In the genomic region with DNA sequence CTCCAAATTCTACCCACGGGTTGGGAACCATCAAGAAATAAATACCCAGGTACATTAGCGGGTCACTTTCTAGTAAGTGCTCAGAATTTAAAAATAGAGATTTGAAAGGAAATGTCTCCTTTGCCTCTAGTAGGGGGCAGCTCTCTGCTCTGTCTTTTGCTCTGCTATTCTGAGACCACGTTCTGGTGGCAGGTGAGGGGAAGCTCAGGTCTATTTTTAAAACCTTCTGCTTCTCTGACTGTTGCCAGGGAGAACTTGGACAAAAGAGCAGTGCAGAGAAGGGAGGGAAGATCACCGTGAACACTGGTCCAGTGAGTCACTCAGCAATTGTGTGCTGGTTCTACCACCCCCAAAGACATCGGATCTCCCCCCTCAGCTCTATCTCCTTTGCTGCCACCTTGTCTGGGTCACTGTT, we compare ENCODE assay signal across 8 cellular contexts.
A peak's percentile ranks its signal among the peaks of the same experiment; 100 is the strongest.
DNase-seq lines count a peak whose midpoint lies in the region; ATAC-seq and TF ChIP-seq lines count a peak whose summit lies in the region.

No MANE protein-coding gene starts in this region.

- DNase-seq in SHP77 (lab: John Stamatoyannopoulos, UW) (peak; percentile 16 to 47), SHP77 treated with DMSO at 0.1 percent for 48 hours (lab: John Stamatoyannopoulos, UW) (no peak), ACHN (no peak), osteocyte (ENCODE audit: extremely low spot score, unreplicated experiment) (no peak), NCI-H526 treated with DMSO at 0.1 percent for 48 hours (lab: John Stamatoyannopoulos, UW) (no peak)
- no peak for DNase-seq in stimulated activated naive B cell treated with anti-CD40 and anti-IgM and Interleukin-4, amounts not matched to agents 10 μg/mL and 1 μg/mL and 100 μg/mL, for 72 hours

- H3K9me3 Mint-ChIP-seq in stimulated activated naive B cell treated with anti-CD40 and anti-IgM and Interleukin-4, amounts not matched to agents 10 μg/mL and 1 μg/mL and 100 μg/mL, for 72 hours, result no peaks in the 10 kb centered on the region
- no peaks in the 10 kb centered on the region for H3K9me3 Mint-ChIP-seq in osteocyte (ENCODE audit: unreplicated experiment)

- peaks cover 28 to 46% of the 10 kb centered on the region in 2 donors for H3K4me1 Mint-ChIP-seq in stimulated activated naive B cell treated with anti-CD40 and anti-IgM and Interleukin-4, amounts not matched to agents 10 μg/mL and 1 μg/mL and 100 μg/mL, for 72 hours
- H3K4me1 Mint-ChIP-seq in osteocyte (ENCODE audit: unreplicated experiment), result peaks cover 28% of the 10 kb centered on the region

- peak overlapping the region; percentile 9 for H3K27ac ChIP-seq in angular gyrus (ENCODE audit: low read depth, low read length)

- no peaks in the 10 kb centered on the region for H3K36me3 Mint-ChIP-seq in stimulated activated naive B cell treated with anti-CD40 and anti-IgM and Interleukin-4, amounts not matched to agents 10 μg/mL and 1 μg/mL and 100 μg/mL, for 72 hours
- no peaks in the 10 kb centered on the region for H3K36me3 Mint-ChIP-seq in osteocyte (ENCODE audit: unreplicated experiment)

- TF ChIP-seq CTCF in osteocyte (IDR thresholded peaks at IDR 0.05), result no peak

- in situ Hi-C loops in ACHN (cut with HindIII; ENCODE audit: low pct_ligation_motif_present, low pct_unique_long_range_greater_than_20kb, low sequenced_read_pairs), result no loop called here

- H3K27ac Mint-ChIP-seq in stimulated activated naive B cell treated with anti-CD40 and anti-IgM and Interleukin-4, amounts not matched to agents 10 μg/mL and 1 μg/mL and 100 μg/mL, for 72 hours, result peak overlapping the region; percentile 25
- H3K27ac Mint-ChIP-seq in osteocyte (ENCODE audit: unreplicated experiment), result no peak overlapping the region

- no peaks in the 10 kb centered on the region for H3K27me3 Mint-ChIP-seq in stimulated activated naive B cell treated with anti-CD40 and anti-IgM and Interleukin-4, amounts not matched to agents 10 μg/mL and 1 μg/mL and 100 μg/mL, for 72 hours
- H3K27me3 Mint-ChIP-seq in osteocyte (ENCODE audit: unreplicated experiment), result peaks cover 21% of the 10 kb centered on the region

- peak overlapping the region; percentile 56 to 62 for H3K4me3 Mint-ChIP-seq in stimulated activated naive B cell treated with anti-CD40 and anti-IgM and Interleukin-4, amounts not matched to agents 10 μg/mL and 1 μg/mL and 100 μg/mL, for 72 hours
- H3K4me3 Mint-ChIP-seq in osteocyte (ENCODE audit: unreplicated experiment), result no peak overlapping the region

- peak; percentile 43 for ATAC-seq in HG02973 (IDR thresholded peaks at IDR 0.05; ENCODE audit: unreplicated experiment)
- ATAC-seq in stimulated activated naive B cell treated with anti-CD40 and anti-IgM and Interleukin-4, amounts not matched to agents 10 μg/mL and 1 μg/mL and 100 μg/mL, for 72 hours (replicated peaks), result peak; percentile 52 to 70

Comparison
In these comparisons a context has a peak if more than half of its experiments do, and no peak if none do; other contexts are left out.
1. DNase-seq: peak in SHP77 (2 of 2); none in SHP77 treated with DMSO at 0.1 percent for 48 hours (single experiment), stimulated activated naive B cell treated with anti-CD40 and anti-IgM and Interleukin-4, amounts not matched to agents 10 μg/mL and 1 μg/mL and 100 μg/mL, for 72 hours (single experiment), ACHN (single experiment), osteocyte (single experiment) and NCI-H526 treated with DMSO at 0.1 percent for 48 hours (single experiment).